ENCODE assay signal across 14 cellular contexts in genomic region chr10:285216-285967, GRCh38.
A peak's percentile ranks its signal among the peaks of the same experiment; 100 is the strongest.
DNase-seq lines count a peak whose midpoint lies in the region; ATAC-seq and TF ChIP-seq lines count a peak whose summit lies in the region.
"Had no signal": no experiment of that assay in that cellular context is flagged by ENCODE, and none has a peak within 500 bp of the region (broad histone marks: within the 10 kb centered on the region; RNA-seq: fewer than 3 reads in every experiment).

No MANE protein-coding gene starts in this region.

- no peak overlapping the region for H3K27ac ChIP-seq in Peyer's patch
- H3K27ac ChIP-seq: BLaER1, left lung, upper lobe of left lung had no signal

- H3K4me1 ChIP-seq in Peyer's patch: no peaks in the 10 kb centered on the region
- H3K4me1 ChIP-seq: BLaER1, left lung had no signal

- no peak for TF ChIP-seq POLR2A in NB4 (IDR thresholded peaks at IDR 0.05; ENCODE audit: extremely low read depth, insufficient read length)
- no peak for TF ChIP-seq POLR2A in Peyer's patch (IDR thresholded peaks at IDR 0.05)

- ATAC-seq in GM18511 (IDR thresholded peaks at IDR 0.05; ENCODE audit: unreplicated experiment) (no peak), HG02981 (IDR thresholded peaks at IDR 0.05; ENCODE audit: unreplicated experiment) (no peak)
- ATAC-seq: left lung had no signal

- H3K4me3 ChIP-seq in NB4 (ENCODE audit: low read depth, low read length) (no peak overlapping the region), epithelial cell of esophagus (ENCODE audit: low read length) (no peak overlapping the region), Peyer's patch (no peak overlapping the region)
- H3K4me3 ChIP-seq: BLaER1, left lung, upper lobe of left lung had no signal

- no peaks in the 10 kb centered on the region for H3K9me3 ChIP-seq in Peyer's patch
- H3K9me3 ChIP-seq: BLaER1, left lung, upper lobe of left lung had no signal

- TF ChIP-seq CTCF in NB4 (IDR thresholded peaks at IDR 0.05; ENCODE audit: low read depth, low read length): no peak
- no peak for TF ChIP-seq CTCF in epithelial cell of esophagus (IDR thresholded peaks at IDR 0.05; ENCODE audit: insufficient read depth, low read depth, low read length, missing control alignments)
- no peak for TF ChIP-seq CTCF in Peyer's patch (IDR thresholded peaks at IDR 0.05)

- no peaks in the 10 kb centered on the region for H3K27me3 ChIP-seq in Peyer's patch
- H3K27me3 ChIP-seq: BLaER1, left lung, upper lobe of left lung had no signal

- peaks cover 0 to 63% (median 0%) of the 10 kb centered on the region in 3 donors for H3K36me3 ChIP-seq in Peyer's patch

- peak; percentile 85 for DNase-seq in DMS153 (lab: John Stamatoyannopoulos, UW)
- peak; percentile 27 for DNase-seq in NB4 (ENCODE audit: low read depth)
- DNase-seq in NCI-H345 (lab: John Stamatoyannopoulos, UW): peak; percentile 84
- peak; percentile 28 for DNase-seq in epithelial cell of esophagus (ENCODE audit: low read depth)
- DNase-seq in Peyer's patch: no peak
- DNase-seq: caudate nucleus; DMS79 treated with DMSO at 0.1 percent for 48 hours; left lung; NCI-H524; stimulated activated naive CD4-positive, alpha-beta T cell treated with Interleukin-2 at 50 U/mL for 16 hours; upper lobe of left lung had no signal

Comparison
In these comparisons a context has a peak if more than half of its experiments do, and no peak if none do; other contexts are left out.
1. DNase-seq: peak in DMS153 (single experiment), NB4 (single experiment), NCI-H345 (single experiment) and epithelial cell of esophagus (single experiment); none in Peyer's patch (0 of 3).